In the genomic region with DNA sequence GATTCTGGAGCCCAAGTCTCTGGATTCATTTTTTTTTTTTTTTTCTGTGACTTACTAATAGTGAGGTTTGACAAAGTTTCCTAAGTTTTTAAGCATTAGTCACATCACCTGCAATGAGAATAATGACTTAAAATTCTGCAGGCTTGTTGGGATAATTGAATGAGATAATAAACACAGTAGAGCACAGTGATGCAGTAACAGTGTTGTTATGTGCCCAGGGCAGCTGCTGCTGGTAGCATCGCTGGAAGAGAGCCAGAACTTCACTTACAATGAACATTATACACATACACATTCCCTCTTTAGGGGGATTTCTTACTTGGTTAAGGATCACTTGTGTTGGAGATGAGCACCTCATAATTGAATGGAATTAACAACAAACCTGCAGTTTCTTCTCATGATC, we compare ENCODE assay signal across 13 cellular contexts.
A peak's percentile ranks its signal among the peaks of the same experiment; 100 is the strongest.
DNase-seq lines count a peak whose midpoint lies in the region; ATAC-seq and TF ChIP-seq lines count a peak whose summit lies in the region.
"Had no signal": no experiment of that assay in that cellular context is flagged by ENCODE, and none has a peak within 500 bp of the region (broad histone marks: within the 10 kb centered on the region; RNA-seq: fewer than 3 reads in every experiment).

No MANE protein-coding gene starts in this region.

- intact Hi-C loops in vagina (cut with DNase I), result no loop called here

- H3K4me3 Mint-ChIP-seq in endodermal cell, result no peak overlapping the region
- H3K4me3 Mint-ChIP-seq in naive thymus-derived CD8-positive, alpha-beta T cell, result no peak overlapping the region
- H3K4me3 Mint-ChIP-seq: activated T-helper 17 cell treated with anti-CD3 and anti-CD28 coated beads, Interleukin-2, amount 50 U/mL, for 72 hours had no signal

- no peaks in the 10 kb centered on the region for H3K36me3 Mint-ChIP-seq in endodermal cell (ENCODE audit: low read depth)
- no peaks in the 10 kb centered on the region for H3K36me3 Mint-ChIP-seq in naive thymus-derived CD8-positive, alpha-beta T cell

- no peak overlapping the region for H3K9ac ChIP-seq in endodermal cell (ENCODE audit: extremely low read depth, low read length, poor library complexity, severe bottlenecking)

- ATAC-seq in GM21447 (IDR thresholded peaks at IDR 0.05; ENCODE audit: unreplicated experiment), result no peak
- ATAC-seq in naive thymus-derived CD8-positive, alpha-beta T cell, result no peak
- ATAC-seq: activated T-helper 17 cell treated with anti-CD3 and anti-CD28 coated beads, Interleukin-2, amount 50 U/mL, for 72 hours had no signal

- H3K4me3 ChIP-seq in endodermal cell (ENCODE audit: low read length), result no peak overlapping the region
- H3K4me3 ChIP-seq in vagina, result no peak overlapping the region
- H3K4me3 ChIP-seq: ovary had no signal

- no peak overlapping the region for H3K27ac Mint-ChIP-seq in endodermal cell
- H3K27ac Mint-ChIP-seq in naive thymus-derived CD8-positive, alpha-beta T cell, result no peak overlapping the region
- H3K27ac Mint-ChIP-seq: activated T-helper 17 cell treated with anti-CD3 and anti-CD28 coated beads, Interleukin-2, amount 50 U/mL, for 72 hours had no signal

- no peak for TF ChIP-seq POLR2A in vagina (IDR thresholded peaks at IDR 0.05)

- DNase-seq in DMS53 (lab: John Stamatoyannopoulos, UW) (peak; percentile 65), DMS53 treated with DMSO at 0.1 percent for 48 hours (lab: John Stamatoyannopoulos, UW; ENCODE audit: unreplicated experiment) (no peak), NCI-H69 (lab: John Stamatoyannopoulos, UW) (peak; percentile 94), endodermal cell (peak; percentile 5), vagina (ENCODE audit: extremely low spot score in 2 of 2) (peak in 1 of 2 donors; percentile 6), UCSD-AML1 (lab: John Stamatoyannopoulos, UW; ENCODE audit: unreplicated experiment) (no peak)
- DNase-seq in naive thymus-derived CD8-positive, alpha-beta T cell, result no peak
- DNase-seq: 8988T; effector memory CD4-positive, alpha-beta T cell; NCI-H1048; ovary had no signal

- H3K27me3 Mint-ChIP-seq in endodermal cell (ENCODE audit: insufficient read depth), result peaks cover 3% of the 10 kb centered on the region
- H3K27me3 Mint-ChIP-seq in naive thymus-derived CD8-positive, alpha-beta T cell, result peaks cover 0 to 1% (median 0%) of the 10 kb centered on the region in 5 donors
- H3K27me3 Mint-ChIP-seq: activated T-helper 17 cell treated with anti-CD3 and anti-CD28 coated beads, Interleukin-2, amount 50 U/mL, for 72 hours had no signal

- H3K4me1 ChIP-seq in endodermal cell (ENCODE audit: control insufficient read depth, insufficient read depth, low read length) (peaks cover 7% of the 10 kb centered on the region), vagina (peaks cover 45% of the 10 kb centered on the region)

- H3K27me3 ChIP-seq in endodermal cell (ENCODE audit: control insufficient read depth, insufficient read depth, low read length, poor library complexity, severe bottlenecking) (peaks cover 11% of the 10 kb centered on the region), vagina (no peaks in the 10 kb centered on the region)
- H3K27me3 ChIP-seq: ovary had no signal

- WGBS in endodermal cell (ENCODE audit: insufficient coverage in 1 of 2, insufficient read length in 1 of 2), 2 experiments, result 88% methylated on average over 1 of the region's 1 CpG; no CpG with 5 or more reads in 1 of the 2 experiments

- TF ChIP-seq CTCF in endodermal cell (conservative IDR thresholded peaks at IDR 0.05), result no peak
- no peak for TF ChIP-seq CTCF in vagina (IDR thresholded peaks at IDR 0.05)

- peaks cover 24% of the 10 kb centered on the region for H3K4me1 Mint-ChIP-seq in endodermal cell
- peaks cover 5 to 26% (median 10%) of the 10 kb centered on the region in 4 donors for H3K4me1 Mint-ChIP-seq in naive thymus-derived CD8-positive, alpha-beta T cell
- H3K4me1 Mint-ChIP-seq: activated T-helper 17 cell treated with anti-CD3 and anti-CD28 coated beads, Interleukin-2, amount 50 U/mL, for 72 hours had no signal

- POLR2A ChIA-PET in naive thymus-derived CD8-positive, alpha-beta T cell (lab: Charles Lee), result no interaction called here

- H3K36me3 ChIP-seq in endodermal cell (ENCODE audit: control insufficient read depth, insufficient read depth, low read length), result no peaks in the 10 kb centered on the region
- H3K36me3 ChIP-seq in vagina, result no peaks in the 10 kb centered on the region
- H3K36me3 ChIP-seq: ovary had no signal

- H3K9me3 Mint-ChIP-seq in endodermal cell, result no peaks in the 10 kb centered on the region
- no peaks in the 10 kb centered on the region for H3K9me3 Mint-ChIP-seq in naive thymus-derived CD8-positive, alpha-beta T cell
- H3K9me3 Mint-ChIP-seq: activated T-helper 17 cell treated with anti-CD3 and anti-CD28 coated beads, Interleukin-2, amount 50 U/mL, for 72 hours had no signal

- no peaks in the 10 kb centered on the region for H3K9me3 ChIP-seq in endodermal cell (ENCODE audit: control insufficient read depth, low read length)
- no peaks in the 10 kb centered on the region for H3K9me3 ChIP-seq in vagina
- H3K9me3 ChIP-seq: ovary had no signal

- no peak overlapping the region for H3K27ac ChIP-seq in endodermal cell (ENCODE audit: low read depth, low read length)
- peak overlapping the region; percentile 77 for H3K27ac ChIP-seq in vagina

Comparison
In these comparisons a context has a peak if more than half of its experiments do, and no peak if none do; other contexts are left out.
1. DNase-seq: peak in DMS53 (single experiment), NCI-H69 (single experiment) and endodermal cell (single experiment); none in DMS53 treated with DMSO at 0.1 percent for 48 hours (single experiment), UCSD-AML1 (single experiment) and naive thymus-derived CD8-positive, alpha-beta T cell (0 of 10).